Comparison of ENCODE assay signal across 8 cellular contexts in genomic region chr11:10303558-10304363, GRCh38. TPM values are rescaled to one million over a fixed set of nuclear protein-coding genes. Genes with fewer than 3 reads are reported as not detected.
A peak's percentile ranks its signal among the peaks of the same experiment; 100 is the strongest.
DNase-seq lines count a peak whose midpoint lies in the region; ATAC-seq and TF ChIP-seq lines count a peak whose summit lies in the region.

No MANE protein-coding gene starts in this region.

- H3K9ac ChIP-seq in SU-DHL-6 (ENCODE audit: low read length): 0 out of 2 replicates have a peak overlapping the region, but pooled peaks have one; percentile 18

- peak; percentile 31 for TF ChIP-seq POLR2A in right lobe of liver (IDR thresholded peaks at IDR 0.05)

- H3K4me3 ChIP-seq in SU-DHL-6 (ENCODE audit: insufficient read depth, low read length, poor library complexity, severe bottlenecking) (no peak overlapping the region), coronary artery (peak overlapping the region; percentile 80), right lobe of liver (peak overlapping the region; percentile 66 to 73 (median 72))

- H3K27me3 ChIP-seq in SU-DHL-6 (ENCODE audit: low read length): no peaks in the 10 kb centered on the region
- H3K27me3 ChIP-seq in right lobe of liver: no peaks in the 10 kb centered on the region

- TF ChIP-seq CTCF in SU-DHL-6 (IDR thresholded peaks at IDR 0.05; ENCODE audit: insufficient read depth, low read length, poor library complexity, severe bottlenecking) (no peak), coronary artery (IDR thresholded peaks at IDR 0.05) (no peak), right lobe of liver (IDR thresholded peaks at IDR 0.05) (no peak)

- H3K4me1 ChIP-seq in right lobe of liver: peaks cover 0 to 26% (median 5%) of the 10 kb centered on the region in 4 donors

- H3K9me3 ChIP-seq in SU-DHL-6 (ENCODE audit: insufficient read depth, low read length) (no peaks in the 10 kb centered on the region), right lobe of liver (no peaks in the 10 kb centered on the region)

- H3F3A ChIP-seq in SU-DHL-6 (ENCODE audit: insufficient read depth): no peaks in the 10 kb centered on the region

- peak overlapping the region; percentile 52 for H3K4me2 ChIP-seq in SU-DHL-6 (ENCODE audit: low read depth, low read length, poor library complexity, severe bottlenecking)

- no peaks in the 10 kb centered on the region for H3K79me2 ChIP-seq in SU-DHL-6 (ENCODE audit: insufficient read depth, low read length)

- no peaks in the 10 kb centered on the region for H4K20me1 ChIP-seq in SU-DHL-6 (ENCODE audit: low read depth, low read length)

- H3K9me2 ChIP-seq in SU-DHL-6 (replicated peaks; ENCODE audit: insufficient read depth, low read length): no peaks in the 10 kb centered on the region

- under 1% methylated on average over 26 of the region's 29 CpGs for WGBS in right lobe of liver (ENCODE audit: insufficient coverage, low coverage, low lambda C conversion rate, missing lambda C conversion rate)

- no peak overlapping the region for H2AFZ ChIP-seq in SU-DHL-6 (ENCODE audit: low read depth, low read length, severe bottlenecking)

- H3K27ac ChIP-seq in SU-DHL-6 (ENCODE audit: low read depth, low read length) (no peak overlapping the region), coronary artery (peak overlapping the region; percentile 80 to 88), right lobe of liver (peak overlapping the region; percentile 88 to 91 (median 89)), substantia nigra (ENCODE audit: low read depth, low read length, poor library complexity, severe bottlenecking) (peak overlapping the region; percentile 57)

- in situ Hi-C loops in Caki2 (cut with HindIII; ENCODE audit: low pct_unique_long_range_greater_than_20kb, low sequenced_read_pairs): no loop called here

- peak in 2 of 4 donors; percentile 3 to 5 for ATAC-seq in right lobe of liver
- no peak for ATAC-seq in HG03045 (IDR thresholded peaks at IDR 0.05; ENCODE audit: unreplicated experiment)
- ATAC-seq in GM21528 (IDR thresholded peaks at IDR 0.05; ENCODE audit: low FRiP score, unreplicated experiment): no peak

- intact Hi-C loops in right lobe of liver (cut with DNase I): no loop called here

- no peaks in the 10 kb centered on the region for H3K36me3 ChIP-seq in SU-DHL-6 (ENCODE audit: low read length)
- no peaks in the 10 kb centered on the region for H3K36me3 ChIP-seq in right lobe of liver

- DNase-seq in Caki2 (ENCODE audit: low read depth) (peak; percentile 86), HuH-7 (ENCODE audit: low spot score) (peak; percentile 44), coronary artery (ENCODE audit: low spot score) (no peak), right lobe of liver (peak; percentile 65 to 71 (median 68)), substantia nigra (lab: John Stamatoyannopoulos, UW) (peak in 7 of 49 donors; percentile 15 to 60 (median 39))

RNA-seq across cellular contexts. Expression of gene ADM, which starts 1.1 kb away (rescaled TPM):
- total RNA-seq in Caki2 (2014; rRNA removed; shearing (Covaris generic); ENCODE audit: low replicate concordance): 95.5 and 101 TPM in 2 replicates
- total RNA-seq in right lobe of liver: 10 to 100 TPM in 5 of 6 experiments, 1 to 10 TPM in 1; 7.9 to 82.6 (median 21.6) TPM

RNA-seq across cellular contexts. Expression of gene SBF2, which starts 9.7 kb away (rescaled TPM):
- total RNA-seq in Caki2 (2014; rRNA removed; shearing (Covaris generic); ENCODE audit: low replicate concordance): 7.5 and 10.1 TPM in 2 replicates
- total RNA-seq in right lobe of liver: 10 to 100 TPM; 13.7 to 28.4 (median 21.3) TPM
